Comparison of ENCODE assay signal across 8 cellular contexts in the genomic region with DNA sequence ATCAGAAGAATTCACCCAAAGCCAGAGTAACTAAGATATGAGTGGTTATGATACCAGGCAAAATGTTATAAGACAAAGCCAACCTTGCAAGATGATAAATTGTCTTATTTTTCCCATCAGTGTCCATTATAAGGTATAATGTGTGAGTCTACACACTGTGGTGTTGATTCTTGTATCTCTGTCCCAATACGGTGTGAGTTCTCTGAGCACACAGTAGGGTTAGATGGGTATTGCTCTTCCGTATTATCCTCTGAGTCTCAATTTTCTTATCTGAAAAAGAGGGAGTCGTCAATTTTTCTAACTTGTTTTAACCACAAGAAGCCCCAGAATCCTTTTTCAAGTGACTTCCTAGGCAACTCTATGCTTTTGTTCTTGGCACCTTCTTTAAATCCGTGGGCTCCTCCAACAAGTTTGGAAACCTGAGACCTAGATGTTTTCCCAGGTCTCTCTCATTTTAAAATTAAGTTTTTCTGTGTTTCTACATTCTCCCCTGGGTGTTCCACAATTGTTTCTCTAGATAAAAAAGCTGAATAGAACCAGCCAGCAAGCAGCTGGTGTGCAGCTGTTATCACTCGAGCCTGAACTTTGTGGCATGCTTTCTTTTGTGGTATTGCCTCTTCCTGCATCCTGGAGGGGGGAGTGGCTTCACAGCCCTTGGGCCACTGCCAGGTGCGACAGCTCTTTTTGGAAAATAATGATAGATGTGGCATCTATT.
A peak's percentile ranks its signal among the peaks of the same experiment; 100 is the strongest.
DNase-seq lines count a peak whose midpoint lies in the region; ATAC-seq, FAIRE-seq and TF ChIP-seq lines count a peak whose summit lies in the region.

No MANE protein-coding gene starts in this region.

- TF ChIP-seq EP300 in Ishikawa (IDR thresholded peaks at IDR 0.05; ENCODE audit: borderline replicate concordance), result no peak

- intact Hi-C loops in vagina (cut with DNase I), result loop anchor here (5.0 kb wide), 1 partner anchor 252 kb away; no protein-coding TSS in a partner anchor

- no peak for TF ChIP-seq POLR2A in vagina (IDR thresholded peaks at IDR 0.05)

- H3K27me3 Mint-ChIP-seq in T-helper 17 cell, result no peaks in the 10 kb centered on the region

- no peaks in the 10 kb centered on the region for H3K9me3 ChIP-seq in T-helper 17 cell (ENCODE audit: control insufficient read depth, low read length, poor library complexity, severe bottlenecking)
- no peaks in the 10 kb centered on the region for H3K9me3 ChIP-seq in vagina

- H3K4me3 Mint-ChIP-seq in T-helper 17 cell, result peak overlapping the region; percentile 31

- no peak for FAIRE-seq in urothelium cell line (lab: Jason Lieb, UNC)

- no peak overlapping the region for H3K27ac ChIP-seq in vagina

- TF ChIP-seq RAD21 in Ishikawa (IDR thresholded peaks at IDR 0.05; ENCODE audit: low read depth), result no peak

- no peaks in the 10 kb centered on the region for H3K36me3 Mint-ChIP-seq in T-helper 17 cell (ENCODE audit: low read depth)

- H3K27me3 ChIP-seq in vagina, result no peaks in the 10 kb centered on the region

- H3K4me1 ChIP-seq in vagina, result peaks cover 7% of the 10 kb centered on the region

- peak; percentile 37 for DNase-seq in GDM1 (lab: John Stamatoyannopoulos, UW)
- no peak for DNase-seq in T-helper 17 cell
- peak; percentile 82 for DNase-seq in fibroblast of the aortic adventitia (ENCODE audit: low read depth)
- DNase-seq in urothelium cell line (ENCODE audit: low spot score), result peak; percentile 20
- DNase-seq in HPDE6-E6E7 (ENCODE audit: extremely low spot score), result no peak
- no peak for DNase-seq in vagina (ENCODE audit: extremely low spot score in 2 of 2)

- H3K4me1 Mint-ChIP-seq in T-helper 17 cell, result peaks cover 21% of the 10 kb centered on the region

- no peaks in the 10 kb centered on the region for H3K36me3 ChIP-seq in vagina

- H3K4me3 ChIP-seq in fibroblast of the aortic adventitia (ENCODE audit: low read depth, low read length) (no peak overlapping the region), vagina (no peak overlapping the region)

- TF ChIP-seq CTCF in fibroblast of the aortic adventitia (IDR thresholded peaks at IDR 0.05; ENCODE audit: insufficient read depth, low read length) (no peak), vagina (IDR thresholded peaks at IDR 0.05) (no peak)

- peak; percentile 91 for ATAC-seq in GM21576 (IDR thresholded peaks at IDR 0.05; ENCODE audit: unreplicated experiment)
- ATAC-seq in T-helper 17 cell, result peak; percentile 73

- H3K27ac Mint-ChIP-seq in T-helper 17 cell, result peak overlapping the region; percentile 47

TF ChIP-seq in Ishikawa, 13 proteins besides CTCF, POLR2A, EP300 and RAD21:
- no peak for TF ChIP-seq ZBTB7A (IDR thresholded peaks at IDR 0.05; ENCODE audit: low read depth)
- peak; percentile 41 for TF ChIP-seq NFIC (IDR thresholded peaks at IDR 0.05)
- TF ChIP-seq TEAD4 (IDR thresholded peaks at IDR 0.05), result no peak

Comparison
In these comparisons a context has a peak if more than half of its experiments do, and no peak if none do; other contexts are left out.
1. DNase-seq: peak in GDM1 (single experiment), fibroblast of the aortic adventitia (single experiment) and urothelium cell line (single experiment); none in T-helper 17 cell (0 of 3), HPDE6-E6E7 (single experiment) and vagina (0 of 2).